Comparison of ENCODE assay signal across 22 cellular contexts in the genomic region with DNA sequence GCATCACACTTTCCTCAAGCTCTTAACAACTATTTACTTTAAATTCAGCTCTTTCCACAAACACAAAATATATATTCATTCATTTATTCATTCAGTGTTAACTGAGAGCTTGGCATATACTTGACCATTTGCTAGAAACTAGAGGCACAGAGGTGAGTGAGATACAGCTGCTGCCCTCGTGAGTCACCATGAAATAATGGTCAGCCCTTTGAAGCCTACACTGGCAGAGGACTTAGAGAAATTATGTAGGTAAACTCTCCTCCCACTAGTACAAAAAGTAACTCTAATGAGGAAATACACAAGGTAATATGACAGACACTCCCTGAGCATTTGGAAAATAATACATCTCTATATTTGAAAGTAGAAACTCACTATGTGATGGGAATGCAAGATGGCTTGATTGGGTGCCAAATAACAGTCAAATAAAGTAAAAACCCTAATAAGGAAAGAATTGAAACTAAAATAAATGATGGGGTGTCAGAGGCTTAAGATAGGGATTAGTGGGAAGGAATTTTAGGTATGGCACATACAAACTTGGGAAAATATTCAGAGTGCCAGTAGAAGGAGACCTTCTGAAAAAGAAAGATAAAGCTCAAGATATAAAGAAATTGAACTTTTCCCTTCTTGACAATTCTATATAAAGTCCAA.
DNase-seq lines count a peak whose midpoint lies in the region; ATAC-seq, FAIRE-seq and TF ChIP-seq lines count a peak whose summit lies in the region.
"Had no signal": no experiment of that assay in that cellular context is flagged by ENCODE, and none has a peak within 500 bp of the region (broad histone marks: within the 10 kb centered on the region; RNA-seq: fewer than 3 reads in every experiment).

No MANE protein-coding gene starts in this region.

- peak overlapping the region; percentile 7 for H3K27ac ChIP-seq in A673 (ENCODE audit: low read depth, low read length, poor library complexity, severe bottlenecking)
- no peak overlapping the region for H3K27ac ChIP-seq in caudate nucleus (ENCODE audit: low read depth, low read length)
- H3K27ac ChIP-seq: C4-2B, vagina had no signal

- H3K27ac Mint-ChIP-seq in mesothelial cell of epicardium, result peak overlapping the region; percentile 85
- no peak overlapping the region for H3K27ac Mint-ChIP-seq in activated T-cell treated with anti-CD3 and anti-CD28 coated beads, Interleukin-2, amount 50 U/mL, for 72 hours
- H3K27ac Mint-ChIP-seq: natural killer cell treated with Interleukin-12 subunit alpha and Interleukin-12 subunit beta and Interleukin-15 and Interleukin-18, amount 100 ng/mL, for 72 hours; progenitor cell of endocrine pancreas had no signal

- H3K4me1 Mint-ChIP-seq in mesothelial cell of epicardium, result peaks cover 14% of the 10 kb centered on the region
- H3K4me1 Mint-ChIP-seq in activated T-cell treated with anti-CD3 and anti-CD28 coated beads, Interleukin-2, amount 50 U/mL, for 72 hours (ENCODE audit: low read depth), result no peaks in the 10 kb centered on the region

- FAIRE-seq in bronchial epithelial cell (lab: Jason Lieb, UNC), result no peak
- FAIRE-seq: D721Med had no signal

- intact Hi-C loops in A673 (cut with micrococcal nuclease; ENCODE audit: unreplicated experiment), result no loop called here

- DNase-seq in A673 (ENCODE audit: low spot score) (no peak), LHCN-M2 (ENCODE audit: low read depth) (peak; percentile 73), bronchial epithelial cell (ENCODE audit: low read depth) (peak; percentile 55), mesothelial cell of epicardium (ENCODE audit: low spot score in 2 of 2, unreplicated experiment in 2 of 2) (no peak), SHP77 treated with DMSO at 0.1 percent for 48 hours (lab: John Stamatoyannopoulos, UW) (no peak), caudate nucleus (lab: John Stamatoyannopoulos, UW) (no peak)
- DNase-seq in activated T-cell treated with anti-CD3 and anti-CD28 coated beads, Interleukin-2, amount 50 U/mL, for 72 hours, result no peak
- DNase-seq: activated effector memory CD4-positive, alpha-beta T cell treated with Interleukin-2 at 50 U/mL for 16 hours; cerebellar nuclear complex; foreskin melanocyte; GDM1; mesendoderm; NCI-H1694; NCI-H2227 treated with DMSO at 0.1 percent for 48 hours had no signal

- peaks cover 33% of the 10 kb centered on the region for H3K36me3 Mint-ChIP-seq in mesothelial cell of epicardium
- H3K36me3 Mint-ChIP-seq in activated T-cell treated with anti-CD3 and anti-CD28 coated beads, Interleukin-2, amount 50 U/mL, for 72 hours (ENCODE audit: insufficient read depth in 2 of 2), result no peaks in the 10 kb centered on the region
- H3K36me3 Mint-ChIP-seq: natural killer cell treated with Interleukin-12 subunit alpha and Interleukin-12 subunit beta and Interleukin-15 and Interleukin-18, amount 100 ng/mL, for 72 hours had no signal

- POLR2A ChIA-PET in A673 (lab: Charles Lee; ENCODE audit: low non-redundant PET), result no interaction called here

- CTCF ChIA-PET in A673 (lab: Charles Lee), result no interaction called here

- no TSS peak for BruUV-seq in A673 (replicated peaks; lab: Mats Ljungman, UMichigan)

- H3K4me1 ChIP-seq in A673 (ENCODE audit: insufficient read depth, low read length, poor library complexity, severe bottlenecking), result peaks cover 10% of the 10 kb centered on the region
- H3K4me1 ChIP-seq: vagina had no signal

- H3K9me3 Mint-ChIP-seq in mesothelial cell of epicardium, result no peaks in the 10 kb centered on the region
- H3K9me3 Mint-ChIP-seq in activated T-cell treated with anti-CD3 and anti-CD28 coated beads, Interleukin-2, amount 50 U/mL, for 72 hours, result no peaks in the 10 kb centered on the region
- H3K9me3 Mint-ChIP-seq: natural killer cell treated with Interleukin-12 subunit alpha and Interleukin-12 subunit beta and Interleukin-15 and Interleukin-18, amount 100 ng/mL, for 72 hours had no signal

- ATAC-seq in activated T-cell treated with anti-CD3 and anti-CD28 coated beads, Interleukin-2, amount 50 U/mL, for 72 hours (replicated peaks in 1 of 2), result no peak
- ATAC-seq in HG02885 (IDR thresholded peaks at IDR 0.05; ENCODE audit: poor library complexity, unreplicated experiment), result no peak
- ATAC-seq: natural killer cell treated with Interleukin-12 subunit alpha and Interleukin-12 subunit beta and Interleukin-15 and Interleukin-18, amount 100 ng/mL, for 72 hours; Panc1 had no signal

- TF ChIP-seq CTCF in A673 (conservative IDR thresholded peaks at IDR 0.05; ENCODE audit: low read depth, low read length) (no peak), bronchial epithelial cell (IDR thresholded peaks at IDR 0.05; ENCODE audit: insufficient read depth, low read length, severe bottlenecking) (no peak), mesothelial cell of epicardium (IDR thresholded peaks at IDR 0.05; ENCODE audit: unreplicated experiment) (no peak)

- H3K9me3 ChIP-seq in A673 (ENCODE audit: low read depth, low read length, poor library complexity, severe bottlenecking), result no peaks in the 10 kb centered on the region
- H3K9me3 ChIP-seq: HAP-1, vagina had no signal

- H3K36me3 ChIP-seq in A673 (ENCODE audit: insufficient read depth, low read length, poor library complexity, severe bottlenecking) (peaks cover 63% of the 10 kb centered on the region), bronchial epithelial cell (ENCODE audit: control insufficient read depth, insufficient read depth, low read length) (no peaks in the 10 kb centered on the region)

- H3K4me3 Mint-ChIP-seq in mesothelial cell of epicardium, result no peak overlapping the region
- no peak overlapping the region for H3K4me3 Mint-ChIP-seq in activated T-cell treated with anti-CD3 and anti-CD28 coated beads, Interleukin-2, amount 50 U/mL, for 72 hours
- H3K4me3 Mint-ChIP-seq: natural killer cell treated with Interleukin-12 subunit alpha and Interleukin-12 subunit beta and Interleukin-15 and Interleukin-18, amount 100 ng/mL, for 72 hours had no signal

- H3K4me3 ChIP-seq in A673 (ENCODE audit: low read depth, low read length, poor library complexity, severe bottlenecking), result no peak overlapping the region
- H3K4me3 ChIP-seq in bronchial epithelial cell (ENCODE audit: low read depth, low read length), result no peak overlapping the region
- H3K4me3 ChIP-seq: HAP-1, vagina had no signal

- no peaks in the 10 kb centered on the region for H3K27me3 ChIP-seq in A673 (replicated peaks; ENCODE audit: insufficient read depth, low read depth, low read length, poor library complexity)
- no peaks in the 10 kb centered on the region for H3K27me3 ChIP-seq in bronchial epithelial cell (ENCODE audit: control insufficient read depth, insufficient read depth, low read length)
- H3K27me3 ChIP-seq: vagina had no signal

- H3K27me3 Mint-ChIP-seq in mesothelial cell of epicardium (ENCODE audit: low read depth), result no peaks in the 10 kb centered on the region
- H3K27me3 Mint-ChIP-seq in activated T-cell treated with anti-CD3 and anti-CD28 coated beads, Interleukin-2, amount 50 U/mL, for 72 hours (ENCODE audit: low read depth), result peaks cover 19% of the 10 kb centered on the region
- H3K27me3 Mint-ChIP-seq: progenitor cell of endocrine pancreas had no signal

Comparison
In these comparisons a context has a peak if more than half of its experiments do, and no peak if none do; other contexts are left out.
1. DNase-seq: peak in LHCN-M2 (single experiment) and bronchial epithelial cell (single experiment); none in A673 (single experiment), mesothelial cell of epicardium (0 of 2), SHP77 treated with DMSO at 0.1 percent for 48 hours (single experiment), activated T-cell treated with anti-CD3 and anti-CD28 coated beads, Interleukin-2, amount 50 U/mL, for 72 hours (0 of 2) and caudate nucleus (0 of 61).